In the genomic region with DNA sequence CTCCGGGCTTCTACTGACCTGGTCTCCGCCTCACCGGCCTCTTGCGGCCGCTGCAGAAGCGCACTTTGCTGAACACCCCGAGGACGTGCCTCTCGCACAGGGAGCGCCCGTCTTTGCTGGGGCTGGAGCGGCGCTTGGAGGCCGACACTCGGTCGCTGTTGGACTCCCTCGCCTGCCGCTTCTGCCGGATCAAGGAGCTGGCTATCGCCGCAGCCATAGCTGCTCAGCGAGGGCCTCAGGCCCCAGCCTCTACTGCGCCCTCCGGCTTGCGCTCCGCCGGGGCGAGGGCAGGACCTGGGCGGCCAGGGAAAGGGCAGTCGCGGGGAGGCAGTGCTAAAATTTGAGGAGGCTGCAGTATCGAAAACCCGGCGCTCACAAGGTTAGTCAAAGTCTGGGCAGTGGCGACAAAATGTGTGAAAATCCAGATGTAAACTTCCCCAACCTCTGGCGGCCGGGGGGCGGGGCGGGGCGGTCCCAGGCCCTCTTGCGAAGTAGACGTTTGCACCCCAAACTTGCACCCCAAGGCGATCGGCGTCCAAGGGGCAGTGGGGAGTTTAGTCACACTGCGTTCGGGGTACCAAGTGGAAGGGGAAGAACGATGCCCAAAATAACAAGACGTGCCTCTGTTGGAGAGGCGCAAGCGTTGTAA, we compare ENCODE assay signal across 8 cellular contexts.
DNase-seq lines count a peak whose midpoint lies in the region; TF ChIP-seq lines count a peak whose summit lies in the region.

No MANE protein-coding gene starts in this region.

- CTCF ChIA-PET in activated CD4-positive, alpha-beta T cell treated with anti-CD3 and anti-CD28 coated beads, Interleukin-2, amount 10 ng/mL, durations not matched to agents 7 days and 5 days (lab: Charles Lee), result no interaction called here

- intact Hi-C loops in activated CD4-positive, alpha-beta T cell treated with anti-CD3 and anti-CD28 coated beads, Interleukin-2, amount 10 ng/mL, durations not matched to agents 24 days and 14 days (cut with micrococcal nuclease), result loop anchor here (5.0 kb wide), 1 partner anchor 104 kb away; no protein-coding TSS in a partner anchor
- intact Hi-C loops in esophagus squamous epithelium (cut with DNase I), result no loop called here

- H3K4me1 ChIP-seq in esophagus squamous epithelium, result peaks cover 7 to 28% (median 17%) of the 10 kb centered on the region in 3 donors
- H3K4me1 ChIP-seq in muscle layer of colon (ENCODE audit: insufficient read depth, low read length), result no peaks in the 10 kb centered on the region
- no peaks in the 10 kb centered on the region for H3K4me1 ChIP-seq in urinary bladder (ENCODE audit: insufficient read depth)

- H3K27me3 Mint-ChIP-seq in activated CD4-positive, alpha-beta T cell treated with anti-CD3 and anti-CD28 coated beads, Interleukin-2, amount 10 ng/mL, durations not matched to agents 24 days and 14 days, result peaks cover 51% of the 10 kb centered on the region
- peaks cover 56% of the 10 kb centered on the region for H3K27me3 Mint-ChIP-seq in activated CD4-positive, alpha-beta T cell treated with anti-CD3 and anti-CD28 coated beads, Interleukin-2, amount 10 ng/mL, durations not matched to agents 7 days and 5 days

- 0 to 17% methylated on average over 6 to 15 of the region's 51 CpGs for WGBS in esophagus squamous epithelium, 2 donors
- 3% methylated on average over 51 of the region's 51 CpGs for whole genome bisulfite sequencing in urinary bladder

- H3K36me3 ChIP-seq in esophagus squamous epithelium, result no peaks in the 10 kb centered on the region
- no peaks in the 10 kb centered on the region for H3K36me3 ChIP-seq in muscle layer of colon (ENCODE audit: insufficient read depth, low read length)
- no peaks in the 10 kb centered on the region for H3K36me3 ChIP-seq in urinary bladder (ENCODE audit: insufficient read depth)

- no peak overlapping the region for H3K9ac ChIP-seq in muscle layer of colon (ENCODE audit: low read length)

- H3K9me3 Mint-ChIP-seq in activated CD4-positive, alpha-beta T cell treated with anti-CD3 and anti-CD28 coated beads, Interleukin-2, amount 10 ng/mL, durations not matched to agents 24 days and 14 days, result no peaks in the 10 kb centered on the region
- H3K9me3 Mint-ChIP-seq in activated CD4-positive, alpha-beta T cell treated with anti-CD3 and anti-CD28 coated beads, Interleukin-2, amount 10 ng/mL, durations not matched to agents 7 days and 5 days, result no peaks in the 10 kb centered on the region

- no peaks in the 10 kb centered on the region for H3K4me1 Mint-ChIP-seq in activated CD4-positive, alpha-beta T cell treated with anti-CD3 and anti-CD28 coated beads, Interleukin-2, amount 10 ng/mL, durations not matched to agents 24 days and 14 days
- H3K4me1 Mint-ChIP-seq in activated CD4-positive, alpha-beta T cell treated with anti-CD3 and anti-CD28 coated beads, Interleukin-2, amount 10 ng/mL, durations not matched to agents 7 days and 5 days, result peaks cover 2% of the 10 kb centered on the region

- H3K27me3 ChIP-seq in esophagus squamous epithelium, result peaks cover 0 to 60% (median 4%) of the 10 kb centered on the region in 4 donors
- H3K27me3 ChIP-seq in muscle layer of colon (ENCODE audit: control insufficient read depth in 1 of 2, insufficient read depth in 2 of 2, low read length in 2 of 2), result peaks cover 0 to 12% of the 10 kb centered on the region in 2 donors

- H3K4me3 ChIP-seq in esophagus squamous epithelium, result peak overlapping the region; percentile 35 to 67 (median 51)
- peak overlapping the region; percentile 24 to 44 for H3K4me3 ChIP-seq in muscle layer of colon (ENCODE audit: low read depth in 1 of 2, low read length in 2 of 2)
- peak overlapping the region; percentile 7 for H3K4me3 ChIP-seq in urinary bladder (ENCODE audit: low read depth, low read length)

- H3K9me3 ChIP-seq in esophagus squamous epithelium (no peaks in the 10 kb centered on the region), muscle layer of colon (ENCODE audit: low read length) (no peaks in the 10 kb centered on the region)

- peak overlapping the region; percentile 13 for H3K27ac Mint-ChIP-seq in activated CD4-positive, alpha-beta T cell treated with anti-CD3 and anti-CD28 coated beads, Interleukin-2, amount 10 ng/mL, durations not matched to agents 24 days and 14 days
- H3K27ac Mint-ChIP-seq in activated CD4-positive, alpha-beta T cell treated with anti-CD3 and anti-CD28 coated beads, Interleukin-2, amount 10 ng/mL, durations not matched to agents 7 days and 5 days, result no peak overlapping the region

- POLR2A ChIA-PET in activated CD4-positive, alpha-beta T cell treated with anti-CD3 and anti-CD28 coated beads, Interleukin-2, amount 10 ng/mL, durations not matched to agents 7 days and 5 days (lab: Charles Lee), result no interaction called here

- H3K4me3 Mint-ChIP-seq in activated CD4-positive, alpha-beta T cell treated with anti-CD3 and anti-CD28 coated beads, Interleukin-2, amount 10 ng/mL, durations not matched to agents 24 days and 14 days, result peak overlapping the region; percentile 56
- H3K4me3 Mint-ChIP-seq in activated CD4-positive, alpha-beta T cell treated with anti-CD3 and anti-CD28 coated beads, Interleukin-2, amount 10 ng/mL, durations not matched to agents 7 days and 5 days, result no peak overlapping the region

- TF ChIP-seq POLR2A in esophagus squamous epithelium (IDR thresholded peaks at IDR 0.05), result no peak

- no peak for DNase-seq in activated CD4-positive, alpha-beta T cell treated with anti-CD3 and anti-CD28 coated beads, Interleukin-2, amount 10 ng/mL, durations not matched to agents 24 days and 14 days
- no peak for DNase-seq in activated CD4-positive, alpha-beta T cell treated with anti-CD3 and anti-CD28 coated beads, Interleukin-2, amount 10 ng/mL, durations not matched to agents 7 days and 5 days
- DNase-seq in esophagus squamous epithelium (lab: John Stamatoyannopoulos, UW) (no peak), germinal center (ENCODE audit: low spot score) (no peak), RPMI8226 (no peak), RKO (ENCODE audit: low spot score) (no peak)

- TF ChIP-seq CTCF in esophagus squamous epithelium (IDR thresholded peaks at IDR 0.05), result no peak

- peaks cover 3% of the 10 kb centered on the region for H3K36me3 Mint-ChIP-seq in activated CD4-positive, alpha-beta T cell treated with anti-CD3 and anti-CD28 coated beads, Interleukin-2, amount 10 ng/mL, durations not matched to agents 24 days and 14 days (ENCODE audit: low read depth)
- H3K36me3 Mint-ChIP-seq in activated CD4-positive, alpha-beta T cell treated with anti-CD3 and anti-CD28 coated beads, Interleukin-2, amount 10 ng/mL, durations not matched to agents 7 days and 5 days (ENCODE audit: low read depth), result no peaks in the 10 kb centered on the region

- peak overlapping the region in 1 of 4 donors; percentile 27 for H3K27ac ChIP-seq in esophagus squamous epithelium
- no peak overlapping the region for H3K27ac ChIP-seq in muscle layer of colon (ENCODE audit: low read depth, low read length)
- no peak overlapping the region for H3K27ac ChIP-seq in urinary bladder (ENCODE audit: low read depth)
